ENCODE assay signal across 25 cellular contexts in genomic region chrX:133188631-133189030, GRCh38. TPM values are rescaled to one million over a fixed set of nuclear protein-coding genes. Genes with fewer than 3 reads are reported as not detected.
DNase-seq lines count a peak whose midpoint lies in the region; FAIRE-seq and TF ChIP-seq lines count a peak whose summit lies in the region.
"Had no signal": no experiment of that assay in that cellular context is flagged by ENCODE, and none has a peak within 500 bp of the region (broad histone marks: within the 10 kb centered on the region; RNA-seq: fewer than 3 reads in every experiment).

No MANE protein-coding gene starts in this region.

- no peak overlapping the region for H3K9ac ChIP-seq in endodermal cell (ENCODE audit: extremely low read depth, low read length, poor library complexity, severe bottlenecking)
- H3K9ac ChIP-seq: BLaER1 treated with 17β-estradiol and CSF1 and Interleukin-3, amounts not matched to agents 10 nM and 100 nM had no signal

- no peak overlapping the region for H2AFZ ChIP-seq in osteoblast (ENCODE audit: low read length)

- H3K4me3 ChIP-seq in endodermal cell (ENCODE audit: low read length) (no peak overlapping the region), osteoblast (ENCODE audit: insufficient read depth, low read length) (no peak overlapping the region)
- H3K4me3 ChIP-seq: A549; BLaER1 treated with 17β-estradiol and CSF1 and Interleukin-3, amounts not matched to agents 10 nM and 100 nM; GM12878; HAP-1 had no signal

- H3K36me3 Mint-ChIP-seq in neural crest cell (ENCODE audit: low read depth) (no peaks in the 10 kb centered on the region), endodermal cell (ENCODE audit: low read depth) (no peaks in the 10 kb centered on the region)
- H3K36me3 Mint-ChIP-seq: CD14-positive monocyte; CD4-positive, alpha-beta memory T cell had no signal

- H3K9me3 Mint-ChIP-seq in neural crest cell (no peaks in the 10 kb centered on the region), endodermal cell (no peaks in the 10 kb centered on the region)
- H3K9me3 Mint-ChIP-seq: CD4-positive, alpha-beta memory T cell had no signal

- H3K79me2 ChIP-seq in osteoblast (ENCODE audit: insufficient read depth, low read length) = no peaks in the 10 kb centered on the region

- H3K27me3 Mint-ChIP-seq in neural crest cell (ENCODE audit: low read depth) (no peaks in the 10 kb centered on the region), endodermal cell (ENCODE audit: insufficient read depth) (no peaks in the 10 kb centered on the region)

- H3K27me3 ChIP-seq in endodermal cell (ENCODE audit: control insufficient read depth, insufficient read depth, low read length, poor library complexity, severe bottlenecking) = no peaks in the 10 kb centered on the region
- H3K27me3 ChIP-seq in osteoblast (ENCODE audit: insufficient read depth, low read length) = no peaks in the 10 kb centered on the region
- H3K27me3 ChIP-seq: BE2C had no signal

- WGBS in endodermal cell (ENCODE audit: insufficient coverage in 1 of 2, insufficient read length in 1 of 2), 2 experiments = 84 to 85% methylated on average over 2 to 3 of the region's 3 CpGs

- no peaks in the 10 kb centered on the region for H3K36me3 ChIP-seq in endodermal cell (ENCODE audit: control insufficient read depth, insufficient read depth, low read length)
- H3K36me3 ChIP-seq in osteoblast (ENCODE audit: insufficient read depth, low read length) = no peaks in the 10 kb centered on the region
- H3K36me3 ChIP-seq: BE2C; BLaER1 treated with 17β-estradiol and CSF1 and Interleukin-3, amounts not matched to agents 10 nM and 100 nM; HAP-1 had no signal

- H3K27ac ChIP-seq in endodermal cell (ENCODE audit: low read depth, low read length) (no peak overlapping the region), osteoblast (ENCODE audit: low read depth, low read length) (no peak overlapping the region), caudate nucleus (ENCODE audit: low read depth, low read length) (no peak overlapping the region)
- H3K27ac ChIP-seq: A549; BLaER1 treated with 17β-estradiol and CSF1 and Interleukin-3, amounts not matched to agents 10 nM and 100 nM had no signal

- TF ChIP-seq CTCF in neural crest cell (conservative IDR thresholded peaks at IDR 0.05) = no peak
- TF ChIP-seq CTCF in endodermal cell (conservative IDR thresholded peaks at IDR 0.05) = no peak
- no peak for TF ChIP-seq CTCF in osteoblast (IDR thresholded peaks at IDR 0.05; ENCODE audit: extremely low read depth, low read depth, low read length)

- H3K9me3 ChIP-seq in endodermal cell (ENCODE audit: control insufficient read depth, low read length) (no peaks in the 10 kb centered on the region), osteoblast (ENCODE audit: low read depth, low read length) (no peaks in the 10 kb centered on the region)
- H3K9me3 ChIP-seq: A549, BE2C, Caco-2, HAP-1 had no signal

- peak; percentile 69 for FAIRE-seq in GM19239 (lab: Jason Lieb, UNC)
- FAIRE-seq: A549, GM12878, GM18507, H54 had no signal

- H4K20me1 ChIP-seq in osteoblast (ENCODE audit: insufficient read depth, low read length) = no peaks in the 10 kb centered on the region

- H3K4me2 ChIP-seq in osteoblast (ENCODE audit: insufficient read depth, low read length) = no peak overlapping the region
- H3K4me2 ChIP-seq: A549; BLaER1 treated with 17β-estradiol and CSF1 and Interleukin-3, amounts not matched to agents 10 nM and 100 nM had no signal

- H3K27ac Mint-ChIP-seq in neural crest cell (ENCODE audit: unreplicated experiment) (no peak overlapping the region), endodermal cell (no peak overlapping the region)
- H3K27ac Mint-ChIP-seq: CD14-positive monocyte; CD4-positive, alpha-beta memory T cell; HFFc6 had no signal

- no peaks in the 10 kb centered on the region for H3K4me1 ChIP-seq in endodermal cell (ENCODE audit: control insufficient read depth, insufficient read depth, low read length)
- no peaks in the 10 kb centered on the region for H3K4me1 ChIP-seq in osteoblast (ENCODE audit: insufficient read depth, low read length)
- H3K4me1 ChIP-seq: A549; BE2C; BLaER1 treated with 17β-estradiol and CSF1 and Interleukin-3, amounts not matched to agents 10 nM and 100 nM; Caco-2 had no signal

- peaks cover 28% of the 10 kb centered on the region for H3K4me1 Mint-ChIP-seq in neural crest cell
- peaks cover 17% of the 10 kb centered on the region for H3K4me1 Mint-ChIP-seq in endodermal cell
- H3K4me1 Mint-ChIP-seq: CD14-positive monocyte; CD4-positive, alpha-beta memory T cell had no signal

- DNase-seq in COLO829 (ENCODE audit: low spot score) (peak; percentile 37), GM19239 (ENCODE audit: insufficient read length, low spot score) (no peak), foreskin melanocyte (peak; percentile 81), neural crest cell (ENCODE audit: low read depth, low spot score) (peak; percentile 5), endodermal cell (no peak), osteoblast (ENCODE audit: insufficient read length, low spot score, missing footprints) (no peak), caudate nucleus (lab: John Stamatoyannopoulos, UW) (no peak)
- DNase-seq: 8988T; ACHN; AML-193; BE2C; Caco-2; CD4-positive, alpha-beta memory T cell; DMS153; DND-41; GDM1; GOT3; HFFc6 had no signal

- H3K4me3 Mint-ChIP-seq in neural crest cell = no peak overlapping the region
- no peak overlapping the region for H3K4me3 Mint-ChIP-seq in endodermal cell
- H3K4me3 Mint-ChIP-seq: CD14-positive monocyte; CD4-positive, alpha-beta memory T cell; HFFc6 had no signal

RNA-seq across cellular contexts. Expression of gene TFDP3, which starts 29.5 kb away (rescaled TPM):
- total RNA-seq in neural crest cell = not detected in 2 replicates
- not detected for total RNA-seq in endodermal cell
- not detected for polyA plus RNA-seq in endodermal cell (2013, experiment 1 of 2)
- not detected for polyA plus RNA-seq in endodermal cell (2013, experiment 2 of 2)
- not detected in 2 replicates for total RNA-seq in osteoblast
- total RNA-seq: Caco-2; CD4-positive, alpha-beta memory T cell; GM12878; HFFc6 had no signal
- polyA plus RNA-seq: A549; CD14-positive monocyte; CD4-positive, alpha-beta memory T cell had no signal

Comparison
In these comparisons a context has a peak if more than half of its experiments do, and no peak if none do; other contexts are left out.
1. DNase-seq: peak in COLO829 (single experiment), foreskin melanocyte (single experiment) and neural crest cell (single experiment); none in GM19239 (single experiment), endodermal cell (single experiment), osteoblast (single experiment) and caudate nucleus (0 of 61).